ENCODE assay signal across 1 cellular context in genomic region chr1:63024132-63024531, GRCh38.
TF ChIP-seq lines count a peak whose summit lies in the region.

No MANE protein-coding gene starts in this region.

TF ChIP-seq in IMR-90, 13 proteins besides CTCF, POLR2A, EP300 and RAD21 (continued from another document):
- TF ChIP-seq, protein P1, sequence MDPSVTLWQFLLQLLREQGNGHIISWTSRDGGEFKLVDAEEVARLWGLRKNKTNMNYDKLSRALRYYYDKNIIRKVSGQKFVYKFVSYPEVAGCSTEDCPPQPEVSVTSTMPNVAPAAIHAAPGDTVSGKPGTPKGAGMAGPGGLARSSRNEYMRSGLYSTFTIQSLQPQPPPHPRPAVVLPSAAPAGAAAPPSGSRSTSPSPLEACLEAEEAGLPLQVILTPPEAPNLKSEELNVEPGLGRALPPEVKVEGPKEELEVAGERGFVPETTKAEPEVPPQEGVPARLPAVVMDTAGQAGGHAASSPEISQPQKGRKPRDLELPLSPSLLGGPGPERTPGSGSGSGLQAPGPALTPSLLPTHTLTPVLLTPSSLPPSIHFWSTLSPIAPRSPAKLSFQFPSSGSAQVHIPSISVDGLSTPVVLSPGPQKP (IDR thresholded peaks at IDR 0.05; ENCODE audit: borderline replicate concordance, low read depth, low read length), result no peak
- TF ChIP-seq MAFK (IDR thresholded peaks at IDR 0.05; ENCODE audit: low read depth, low read length) (no peak), RCOR1 (IDR thresholded peaks at IDR 0.05; ENCODE audit: insufficient replicate concordance, low read length) (no peak), BHLHE40 (IDR thresholded peaks at IDR 0.05; ENCODE audit: low read depth, low read length) (no peak)
